In genomic region chr7:4931932-4932331, GRCh38 we compare ENCODE assay signal across 11 cellular contexts. TPM values are rescaled to one million over a fixed set of nuclear protein-coding genes. Genes with fewer than 3 reads are reported as not detected.
DNase-seq lines count a peak whose midpoint lies in the region; ATAC-seq and TF ChIP-seq lines count a peak whose summit lies in the region.
"Had no signal": no experiment of that assay in that cellular context is flagged by ENCODE, and none has a peak within 500 bp of the region (broad histone marks: within the 10 kb centered on the region; RNA-seq: fewer than 3 reads in every experiment).

No MANE protein-coding gene starts in this region.

- peak in 4 of 7 experiments; percentile 35 to 37 (median 37) for TF ChIP-seq CTCF in body of pancreas (IDR thresholded peaks at IDR 0.05)

- no peaks in the 10 kb centered on the region for H3K27me3 ChIP-seq in body of pancreas
- H3K27me3 ChIP-seq in neuron (ENCODE audit: insufficient read depth, low read length): no peaks in the 10 kb centered on the region
- H3K27me3 ChIP-seq: right atrium auricular region had no signal

- ATAC-seq in body of pancreas (peak; percentile 95), GM18511 (IDR thresholded peaks at IDR 0.05; ENCODE audit: unreplicated experiment) (no peak), GM21515 (IDR thresholded peaks at IDR 0.05; ENCODE audit: unreplicated experiment) (no peak), HG03442 (IDR thresholded peaks at IDR 0.05; ENCODE audit: unreplicated experiment) (no peak)

- DNase-seq in Daoy (ENCODE audit: low read depth): peak; percentile 63
- DNase-seq in NCI-H146 (lab: John Stamatoyannopoulos, UW): peak; percentile 97
- DNase-seq in body of pancreas: peak; percentile 72 to 85 (median 82)
- DNase-seq in stimulated activated naive CD4-positive, alpha-beta T cell treated with Interleukin-2 at 50 U/mL for 16 hours (lab: John Stamatoyannopoulos, UW): no peak
- DNase-seq: activated CD4-positive, CD25-positive, alpha-beta regulatory T cell treated with anti-CD3 and anti-CD28 coated beads, Interleukin-2, amount 50 U/mL, for 72 hours; NCI-H446 had no signal

- H3K27ac ChIP-seq in body of pancreas: peak overlapping the region; percentile 34 to 52 (median 43)
- H3K27ac ChIP-seq: right atrium auricular region had no signal

- TF ChIP-seq POLR2A in body of pancreas (IDR thresholded peaks at IDR 0.05): peak in 2 of 3 donors; percentile 21 to 33

- peak overlapping the region; percentile 10 for H2AFZ ChIP-seq in neuron (ENCODE audit: low read depth, low read length)

- H3K4me3 ChIP-seq in body of pancreas (no peak overlapping the region), neuron (ENCODE audit: low read length) (no peak overlapping the region)
- H3K4me3 ChIP-seq: right atrium auricular region had no signal

- H3K36me3 ChIP-seq in body of pancreas (replicated peaks in 1 of 2; ENCODE audit: insufficient read depth in 1 of 2, low read depth in 2 of 2) (no peaks in the 10 kb centered on the region), neuron (ENCODE audit: insufficient read depth, low read length) (no peaks in the 10 kb centered on the region)
- H3K36me3 ChIP-seq: right atrium auricular region had no signal

- intact Hi-C loops in body of pancreas (cut with DNase I): no loop called here

- H3K9me3 ChIP-seq in body of pancreas (no peaks in the 10 kb centered on the region), neuron (ENCODE audit: low read length) (no peaks in the 10 kb centered on the region)
- H3K9me3 ChIP-seq: right atrium auricular region had no signal

- H3K4me1 ChIP-seq in body of pancreas (no peaks in the 10 kb centered on the region), neuron (ENCODE audit: insufficient read depth, low read length) (peaks cover 8% of the 10 kb centered on the region)
- H3K4me1 ChIP-seq: right atrium auricular region had no signal

- WGBS in body of pancreas, 2 donors: 24 to 32% methylated on average over 7 to 11 of the region's 11 CpGs

RNA-seq across cellular contexts. Expression of gene MMD2, which starts 27.1 kb away (rescaled TPM):
- total RNA-seq in Daoy (2014; rRNA removed; shearing (Covaris generic)): not detected in 2 replicates
- not detected for total RNA-seq in body of pancreas

RNA-seq across cellular contexts. Expression of gene RADIL, which starts 48.4 kb away (rescaled TPM):
- total RNA-seq in Daoy (2014; rRNA removed; shearing (Covaris generic)): 0.40 and 3.4 TPM in 2 replicates
- total RNA-seq in body of pancreas: 10 to 100 TPM in 1 of 2 donors, 1 to 10 TPM in 1; 2.1 to 29.0 TPM
